ENCODE assay signal across 2 cellular contexts in the genomic region with DNA sequence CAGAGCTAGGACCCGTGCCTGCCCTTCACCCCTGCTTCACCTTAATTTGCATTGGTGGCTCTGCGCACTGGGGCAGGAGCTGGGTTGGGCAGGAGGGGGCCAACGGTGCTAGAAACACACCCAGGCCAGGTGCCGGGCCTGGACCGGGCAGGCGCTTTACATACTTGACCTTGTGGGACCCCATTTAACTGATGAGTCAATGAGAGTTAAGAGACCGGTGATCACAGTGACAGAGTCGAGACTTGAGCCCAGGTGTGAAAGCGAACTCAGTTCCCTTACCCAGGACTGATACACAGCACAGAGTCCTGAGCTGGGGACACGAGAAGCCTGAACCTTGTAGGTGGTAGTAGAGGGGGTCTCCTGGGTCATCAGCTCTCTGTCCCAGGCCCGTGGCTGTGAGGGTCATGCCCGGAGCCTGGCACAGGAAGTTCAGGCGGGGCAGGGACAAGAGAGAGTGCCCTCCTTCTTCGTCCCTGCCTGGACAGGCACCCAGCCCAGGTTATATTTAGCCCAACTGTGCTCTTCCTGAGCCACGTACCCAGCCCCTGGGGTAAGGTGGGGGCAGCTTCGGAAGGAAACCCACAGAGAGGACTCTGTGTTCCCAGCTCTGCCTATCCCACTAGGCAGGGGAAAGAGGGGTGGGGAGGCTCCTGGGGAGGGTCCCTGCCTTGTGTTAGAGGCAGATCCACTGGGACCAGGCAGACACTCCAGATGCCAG.
TF ChIP-seq lines count a peak whose summit lies in the region.

No MANE protein-coding gene starts in this region.

TF ChIP-seq in GM12891, 5 proteins besides CTCF, POLR2A, EP300 and RAD21:
- TF ChIP-seq POU2F2 (IDR thresholded peaks at IDR 0.05; ENCODE audit: low read depth, low read length), result no peak
- no peak for TF ChIP-seq TAF1 (IDR thresholded peaks at IDR 0.05; ENCODE audit: low read depth, low read length)
- TF ChIP-seq POLR2AphosphoS5 (IDR thresholded peaks at IDR 0.05; ENCODE audit: low read depth, low read length), result no peak
- no peak for TF ChIP-seq SPI1 (IDR thresholded peaks at IDR 0.05; ENCODE audit: low read depth, low read length)
- no peak for TF ChIP-seq PAX5 (IDR thresholded peaks at IDR 0.05; ENCODE audit: insufficient read depth, low read length, severe bottlenecking)

TF ChIP-seq in K562, 482 proteins besides CTCF, POLR2A, EP300 and RAD21:
- TF ChIP-seq MECOM (CRISPR knock-in tag; IDR thresholded peaks at IDR 0.05), result no peak
- TF ChIP-seq, protein P1, sequence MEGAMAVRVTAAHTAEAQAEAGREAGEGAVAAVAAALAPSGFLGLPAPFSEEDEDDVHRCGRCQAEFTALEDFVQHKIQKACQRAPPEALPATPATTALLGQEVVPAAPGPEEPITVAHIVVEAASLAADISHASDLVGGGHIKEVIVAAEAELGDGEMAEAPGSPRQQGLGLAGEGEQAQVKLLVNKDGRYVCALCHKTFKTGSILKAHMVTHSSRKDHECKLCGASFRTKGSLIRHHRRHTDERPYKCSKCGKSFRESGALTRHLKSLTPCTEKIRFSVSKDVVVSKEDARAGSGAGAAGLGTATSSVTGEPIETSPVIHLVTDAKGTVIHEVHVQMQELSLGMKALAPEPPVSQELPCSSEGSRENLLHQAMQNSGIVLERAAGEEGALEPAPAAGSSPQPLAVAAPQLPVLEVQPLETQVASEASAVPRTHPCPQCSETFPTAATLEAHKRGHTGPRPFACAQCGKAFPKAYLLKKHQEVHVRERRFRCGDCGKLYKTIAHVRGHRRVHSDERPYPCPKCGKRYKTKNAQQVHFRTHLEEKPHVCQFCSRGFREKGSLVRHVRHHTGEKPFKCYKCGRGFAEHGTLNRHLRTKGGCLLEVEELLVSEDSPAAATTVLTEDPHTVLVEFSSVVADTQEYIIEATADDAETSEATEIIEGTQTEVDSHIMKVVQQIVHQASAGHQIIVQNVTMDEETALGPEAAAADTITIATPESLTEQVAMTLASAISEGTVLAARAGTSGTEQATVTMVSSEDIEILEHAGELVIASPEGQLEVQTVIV (CRISPR knock-in tag; IDR thresholded peaks at IDR 0.05; ENCODE audit: borderline replicate concordance), result no peak
- no peak for TF ChIP-seq RCOR1 (IDR thresholded peaks at IDR 0.05; ENCODE audit: borderline replicate concordance in 1 of 2, low read depth in 2 of 2, low read length in 2 of 2)
- TF ChIP-seq ZEB2 (IDR thresholded peaks at IDR 0.05), result no peak
- TF ChIP-seq ZKSCAN8 (CRISPR knock-in tag; IDR thresholded peaks at IDR 0.05), result no peak
- TF ChIP-seq, protein P2, sequence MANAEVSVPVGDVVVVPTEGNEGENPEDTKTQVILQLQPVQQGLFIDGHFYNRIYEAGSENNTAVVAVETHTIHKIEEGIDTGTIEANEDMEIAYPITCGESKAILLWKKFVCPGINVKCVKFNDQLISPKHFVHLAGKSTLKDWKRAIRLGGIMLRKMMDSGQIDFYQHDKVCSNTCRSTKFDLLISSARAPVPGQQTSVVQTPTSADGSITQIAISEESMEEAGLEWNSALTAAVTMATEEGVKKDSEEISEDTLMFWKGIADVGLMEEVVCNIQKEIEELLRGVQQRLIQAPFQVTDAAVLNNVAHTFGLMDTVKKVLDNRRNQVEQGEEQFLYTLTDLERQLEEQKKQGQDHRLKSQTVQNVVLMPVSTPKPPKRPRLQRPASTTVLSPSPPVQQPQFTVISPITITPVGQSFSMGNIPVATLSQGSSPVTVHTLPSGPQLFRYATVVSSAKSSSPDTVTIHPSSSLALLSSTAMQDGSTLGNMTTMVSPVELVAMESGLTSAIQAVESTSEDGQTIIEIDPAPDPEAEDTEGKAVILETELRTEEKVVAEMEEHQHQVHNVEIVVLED (CRISPR knock-in tag; IDR thresholded peaks at IDR 0.05), result no peak
- TF ChIP-seq HDAC6 (IDR thresholded peaks at IDR 0.05; ENCODE audit: low read depth, low read length), result no peak
- TF ChIP-seq, protein P3, sequence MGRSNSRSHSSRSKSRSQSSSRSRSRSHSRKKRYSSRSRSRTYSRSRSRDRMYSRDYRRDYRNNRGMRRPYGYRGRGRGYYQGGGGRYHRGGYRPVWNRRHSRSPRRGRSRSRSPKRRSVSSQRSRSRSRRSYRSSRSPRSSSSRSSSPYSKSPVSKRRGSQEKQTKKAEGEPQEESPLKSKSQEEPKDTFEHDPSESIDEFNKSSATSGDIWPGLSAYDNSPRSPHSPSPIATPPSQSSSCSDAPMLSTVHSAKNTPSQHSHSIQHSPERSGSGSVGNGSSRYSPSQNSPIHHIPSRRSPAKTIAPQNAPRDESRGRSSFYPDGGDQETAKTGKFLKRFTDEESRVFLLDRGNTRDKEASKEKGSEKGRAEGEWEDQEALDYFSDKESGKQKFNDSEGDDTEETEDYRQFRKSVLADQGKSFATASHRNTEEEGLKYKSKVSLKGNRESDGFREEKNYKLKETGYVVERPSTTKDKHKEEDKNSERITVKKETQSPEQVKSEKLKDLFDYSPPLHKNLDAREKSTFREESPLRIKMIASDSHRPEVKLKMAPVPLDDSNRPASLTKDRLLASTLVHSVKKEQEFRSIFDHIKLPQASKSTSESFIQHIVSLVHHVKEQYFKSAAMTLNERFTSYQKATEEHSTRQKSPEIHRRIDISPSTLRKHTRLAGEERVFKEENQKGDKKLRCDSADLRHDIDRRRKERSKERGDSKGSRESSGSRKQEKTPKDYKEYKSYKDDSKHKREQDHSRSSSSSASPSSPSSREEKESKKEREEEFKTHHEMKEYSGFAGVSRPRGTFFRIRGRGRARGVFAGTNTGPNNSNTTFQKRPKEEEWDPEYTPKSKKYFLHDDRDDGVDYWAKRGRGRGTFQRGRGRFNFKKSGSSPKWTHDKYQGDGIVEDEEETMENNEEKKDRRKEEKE (IDR thresholded peaks at IDR 0.05; ENCODE audit: borderline replicate concordance in 1 of 2, control insufficient read depth in 1 of 2, low read depth in 2 of 2, low read length in 1 of 2), result no peak
TF ChIP-seq in K562: peak in this region for 0.
